Comparison of ENCODE assay signal across 8 cellular contexts in genomic region chr19:47729468-47729798, GRCh38. TPM values are rescaled to one million over a fixed set of nuclear protein-coding genes. Genes with fewer than 3 reads are reported as not detected.
DNase-seq lines count a peak whose midpoint lies in the region; TF ChIP-seq lines count a peak whose summit lies in the region.

No MANE protein-coding gene starts in this region.

- POLR2A ChIA-PET in MCF 10A (lab: Yijun Ruan, JAX), result interaction anchor here (1.0 to 11.9 kb wide), 6 partner anchors 11 to 245 kb away, joined by 3 to 207 read pairs (median 16); partner anchors contain the start of genes EHD2, KPTN, NOP53 and SELENOW

- H3K4me1 Mint-ChIP-seq in MCF 10A (ENCODE audit: insufficient read depth, unreplicated experiment), result peaks cover 47% of the 10 kb centered on the region

- peak; percentile 44; the same call in 1 of the 2 replicates for TF ChIP-seq EP300 in Ishikawa (IDR thresholded peaks at IDR 0.05; ENCODE audit: borderline replicate concordance)

- intact Hi-C loops in MCF 10A (cut with micrococcal nuclease), result loop anchor here (1.0 to 2.0 kb wide), 2 partner anchors 10 to 13 kb away; no protein-coding TSS in a partner anchor

- peak overlapping the region; percentile 95 for H3K27ac ChIP-seq in subcutaneous abdominal adipose tissue (ENCODE audit: low read depth, low read length)

- H3K36me3 Mint-ChIP-seq in MCF 10A (ENCODE audit: insufficient read depth, unreplicated experiment), result peaks cover 83% of the 10 kb centered on the region

- peak overlapping the region in 4 of 5 donors; percentile 8 to 32 (median 12) for H3K4me3 ChIP-seq in subcutaneous abdominal adipose tissue (ENCODE audit: low read depth in 1 of 5, low read length in 5 of 5)

- peak overlapping the region; percentile 76 for H3K4me3 Mint-ChIP-seq in MCF 10A (ENCODE audit: unreplicated experiment)

- no peaks in the 10 kb centered on the region for H3K27me3 Mint-ChIP-seq in MCF 10A (ENCODE audit: insufficient read depth, unreplicated experiment)

- DNase-seq in AG08396 (ENCODE audit: low spot score), result peak; percentile 82
- DNase-seq in MCF 10A (ENCODE audit: unreplicated experiment), result peak; percentile 98
- peak; percentile 93 for DNase-seq in kidney glomerular epithelial cell (lab: John Stamatoyannopoulos, UW)
- no peak for DNase-seq in NCI-H2171 treated with DMSO at 0.1 percent for 48 hours (lab: John Stamatoyannopoulos, UW)
- no peak for DNase-seq in cerebellar cortex (ENCODE audit: low spot score)
- DNase-seq in NCI-H2081 treated with DMSO at 0.1 percent for 48 hours (lab: John Stamatoyannopoulos, UW), result no peak

- peak overlapping the region in 4 of 5 donors; percentile 35 to 60 (median 49) for H3K9ac ChIP-seq in subcutaneous abdominal adipose tissue (ENCODE audit: low read length in 5 of 5)

- H3K4me1 ChIP-seq in subcutaneous abdominal adipose tissue (ENCODE audit: control insufficient read depth in 5 of 5, insufficient read depth in 5 of 5, low read length in 5 of 5), result peaks cover 8 to 54% (median 50%) of the 10 kb centered on the region in 5 donors

- H3K36me3 ChIP-seq in subcutaneous abdominal adipose tissue (ENCODE audit: control insufficient read depth in 5 of 5, insufficient read depth in 5 of 5, low read length in 5 of 5), result peaks cover 0 to 63% (median 36%) of the 10 kb centered on the region in 5 donors

- no peaks in the 10 kb centered on the region for H3K9me3 Mint-ChIP-seq in MCF 10A (ENCODE audit: unreplicated experiment)

- no peak for TF ChIP-seq RAD21 in Ishikawa (IDR thresholded peaks at IDR 0.05; ENCODE audit: low read depth)

- no peak for TF ChIP-seq CTCF in MCF 10A (IDR thresholded peaks at IDR 0.05; ENCODE audit: unreplicated experiment)

- H3K27ac Mint-ChIP-seq in MCF 10A (ENCODE audit: low read depth, unreplicated experiment), result peak overlapping the region; percentile 83

- CTCF ChIA-PET in MCF 10A (lab: Yijun Ruan, JAX), result interaction anchor here (0.7 kb wide), 1 partner anchor 327 kb away, joined by 4 read pairs; no protein-coding TSS in a partner anchor

- BruUV-seq in MCF 10A (replicated peaks; lab: Mats Ljungman, UMichigan), result no TSS peak

- no peaks in the 10 kb centered on the region for H3K27me3 ChIP-seq in subcutaneous abdominal adipose tissue (ENCODE audit: control insufficient read depth in 5 of 5, insufficient read depth in 4 of 5, low read length in 5 of 5)

- no peaks in the 10 kb centered on the region for H3K9me3 ChIP-seq in subcutaneous abdominal adipose tissue (ENCODE audit: control insufficient read depth in 5 of 5, low read length in 5 of 5)

TF ChIP-seq in Ishikawa, 13 proteins besides CTCF, POLR2A, EP300 and RAD21:
- TF ChIP-seq NFIC (IDR thresholded peaks at IDR 0.05), result peak; percentile 25; the same call in 1 of the 2 replicates
- TF ChIP-seq ZBTB7A (IDR thresholded peaks at IDR 0.05; ENCODE audit: low read depth), result no peak
- peak; percentile 25; the same call in 1 of the 2 replicates for TF ChIP-seq TAF1 (IDR thresholded peaks at IDR 0.05; ENCODE audit: low read depth)
- TF ChIP-seq TEAD4 (IDR thresholded peaks at IDR 0.05), result peak; percentile 88
- peak; percentile 69; the same call in 1 of the 2 replicates for TF ChIP-seq TCF12 (IDR thresholded peaks at IDR 0.05; ENCODE audit: low read depth)

RNA-seq across cellular contexts. Expression of gene NOP53, which starts 15.9 kb away (rescaled TPM):
- total RNA-seq in MCF 10A (2022), result 165 and 211 TPM in 2 replicates

RNA-seq across cellular contexts. Expression of gene EHD2, which starts 16.2 kb away (rescaled TPM):
- total RNA-seq in MCF 10A (2022), result 88.8 and 104 TPM in 2 replicates

RNA-seq across cellular contexts. Expression of gene SELENOW, which starts 49.1 kb away (rescaled TPM):
- total RNA-seq in MCF 10A (2022), result 93.5 and 115 TPM in 2 replicates

Comparison
In these comparisons a context has a peak if more than half of its experiments do, and no peak if none do; other contexts are left out.
1. DNase-seq: peak in AG08396 (single experiment), MCF 10A (single experiment) and kidney glomerular epithelial cell (single experiment); none in NCI-H2171 treated with DMSO at 0.1 percent for 48 hours (single experiment), cerebellar cortex (single experiment) and NCI-H2081 treated with DMSO at 0.1 percent for 48 hours (single experiment).